In genomic region chr15:67997996-67998395, GRCh38 we compare ENCODE assay signal across 14 cellular contexts. TPM values are rescaled to one million over a fixed set of nuclear protein-coding genes. Genes with fewer than 3 reads are reported as not detected.
DNase-seq lines count a peak whose midpoint lies in the region; ATAC-seq and TF ChIP-seq lines count a peak whose summit lies in the region.
"Had no signal": no experiment of that assay in that cellular context is flagged by ENCODE, and none has a peak within 500 bp of the region (broad histone marks: within the 10 kb centered on the region; RNA-seq: fewer than 3 reads in every experiment).

No MANE protein-coding gene starts in this region.

- TF ChIP-seq POLR2A in adrenal gland (IDR thresholded peaks at IDR 0.05): no peak
- TF ChIP-seq POLR2A in ovary (IDR thresholded peaks at IDR 0.05): no peak

- TF ChIP-seq CTCF in adrenal gland (IDR thresholded peaks at IDR 0.05) (no peak), foreskin keratinocyte (conservative IDR thresholded peaks at IDR 0.05) (no peak), ovary (IDR thresholded peaks at IDR 0.05) (no peak)

- no peaks in the 10 kb centered on the region for H3K79me1 ChIP-seq in mesendoderm (ENCODE audit: low read length)

- DNase-seq in A172 (ENCODE audit: low spot score): peak; percentile 39
- DNase-seq in HT1080 (ENCODE audit: low read depth): peak; percentile 24
- DNase-seq in adrenal gland: peak in 6 of 7 donors; percentile 31 to 55 (median 41)
- DNase-seq in foreskin keratinocyte: peak; percentile 73 to 89
- no peak for DNase-seq in ovary
- DNase-seq in activated CD4-positive, alpha-beta T cell treated with anti-CD3 and anti-CD28 coated beads for 4 hours: no peak
- DNase-seq in mesendoderm: no peak
- DNase-seq: activated T-cell treated with anti-CD3 and anti-CD28 coated beads, Interleukin-2, amount 50 U/mL, for 72 hours; aorta; lower lobe of right lung had no signal

- no peak overlapping the region for H2BK5ac ChIP-seq in mesendoderm (ENCODE audit: low read length)

- no peaks in the 10 kb centered on the region for H3K9me3 ChIP-seq in adrenal gland (replicated peaks in 1 of 3)
- no peaks in the 10 kb centered on the region for H3K9me3 ChIP-seq in ovary
- H3K9me3 ChIP-seq: lower lobe of right lung, neutrophil, thyroid gland had no signal

- no peaks in the 10 kb centered on the region for H3K79me2 ChIP-seq in mesendoderm (ENCODE audit: control insufficient read depth, insufficient read depth, low read length)

- H3K4ac ChIP-seq in mesendoderm (ENCODE audit: low read depth, low read length): no peak overlapping the region

- H3K36me3 ChIP-seq in adrenal gland (replicated peaks in 1 of 2) (no peaks in the 10 kb centered on the region), ovary (no peaks in the 10 kb centered on the region), mesendoderm (ENCODE audit: control insufficient read depth, insufficient read depth, low read length) (no peaks in the 10 kb centered on the region)
- H3K36me3 ChIP-seq: lower lobe of right lung, neutrophil, thyroid gland had no signal

- WGBS in adrenal gland, 4 donors: 100% methylated on average over 1 of the region's 1 CpG
- WGBS in ovary, 3 donors: 89 to 97% (median 93%) methylated on average over 1 of the region's 1 CpG
- WGBS in mesendoderm (ENCODE audit: extremely low coverage, insufficient coverage, low lambda C conversion rate): no CpG with 5 or more reads among the region's 1 CpG

- peak; percentile 74 for ATAC-seq in foreskin keratinocyte
- no peak for ATAC-seq in HG03439 (IDR thresholded peaks at IDR 0.05; ENCODE audit: unreplicated experiment)
- ATAC-seq: activated T-cell treated with anti-CD3 and anti-CD28 coated beads, Interleukin-2, amount 50 U/mL, for 72 hours; lower lobe of right lung had no signal

- H3K27me3 ChIP-seq in adrenal gland (no peaks in the 10 kb centered on the region), foreskin keratinocyte (no peaks in the 10 kb centered on the region), ovary (no peaks in the 10 kb centered on the region), mesendoderm (ENCODE audit: insufficient read depth, low read length, poor library complexity) (no peaks in the 10 kb centered on the region)
- H3K27me3 ChIP-seq: neutrophil, thyroid gland had no signal

- no peak overlapping the region for H3K56ac ChIP-seq in mesendoderm (ENCODE audit: low read length)

- no peak overlapping the region for H3K23ac ChIP-seq in mesendoderm (ENCODE audit: low read length)

- intact Hi-C loops in adrenal gland (cut with DNase I) (no loop called here), ovary (cut with DNase I) (no loop called here)

- TF ChIP-seq EP300 in ovary (IDR thresholded peaks at IDR 0.05): no peak

- H3K27ac ChIP-seq in adrenal gland (peak overlapping the region in 1 of 5 donors; percentile 17), foreskin keratinocyte (peak overlapping the region; percentile 43), ovary (no peak overlapping the region), mesendoderm (ENCODE audit: low read depth, low read length) (no peak overlapping the region)
- H3K27ac ChIP-seq: KMS-11, lower lobe of right lung, neutrophil, thyroid gland had no signal

- H3K4me3 ChIP-seq in adrenal gland (no peak overlapping the region), ovary (no peak overlapping the region), mesendoderm (ENCODE audit: low read length) (no peak overlapping the region)
- H3K4me3 ChIP-seq: lower lobe of right lung, thyroid gland had no signal

- no peak overlapping the region for H2BK120ac ChIP-seq in mesendoderm (ENCODE audit: low read depth, low read length)

- no peak overlapping the region for H4K8ac ChIP-seq in mesendoderm (ENCODE audit: low read depth, low read length)

- H2AK5ac ChIP-seq in mesendoderm (ENCODE audit: low read length): no peak overlapping the region

- H4K5ac ChIP-seq in mesendoderm (ENCODE audit: low read length): no peak overlapping the region

- H3K18ac ChIP-seq in mesendoderm (ENCODE audit: low read length): no peak overlapping the region

- no peak overlapping the region for H3K4me2 ChIP-seq in mesendoderm (ENCODE audit: low read length)
- H3K4me2 ChIP-seq: KMS-11 had no signal

- H2BK15ac ChIP-seq in mesendoderm (replicated peaks; ENCODE audit: low read depth): no peak overlapping the region

- no peak overlapping the region for H3K9ac ChIP-seq in mesendoderm (ENCODE audit: low read length)
- H3K9ac ChIP-seq: KMS-11 had no signal

- H3K4me1 ChIP-seq in adrenal gland (replicated peaks in 1 of 2) (peaks cover 8 to 11% of the 10 kb centered on the region in 2 donors), foreskin keratinocyte (peaks cover 17% of the 10 kb centered on the region), ovary (ENCODE audit: insufficient read depth) (peaks cover 3% of the 10 kb centered on the region), mesendoderm (ENCODE audit: control insufficient read depth, low read depth, low read length) (no peaks in the 10 kb centered on the region)
- H3K4me1 ChIP-seq: lower lobe of right lung had no signal

RNA-seq across cellular contexts. Expression of gene PIAS1, which starts 56.1 kb away (rescaled TPM):
- total RNA-seq in A172 (2014; rRNA removed; shearing (Covaris generic)): 6.8 and 12.4 TPM in 2 replicates
- total RNA-seq in HT1080 (2014; rRNA removed; shearing (Covaris generic)): 8.1 and 22.7 TPM in 2 replicates
- 14.3 and 15.2 TPM in 2 replicates for polyA plus RNA-seq in HT1080 (2015; cell fraction: cytosol; rRNA removed)
- polyA plus RNA-seq in HT1080 (2015; cell fraction: nucleus; rRNA removed): 29.5 and 31.4 TPM in 2 replicates
- total RNA-seq in adrenal gland (10 to 100 TPM; 23.3 to 60.0 (median 38.8) TPM), foreskin keratinocyte (19.4 and 23.0 TPM in 2 replicates), ovary (10 to 100 TPM; 39.8 to 75.4 (median 53.6) TPM)
- polyA plus RNA-seq in adrenal gland (10 to 100 TPM; 12.7 to 39.2 (median 32.9) TPM), foreskin keratinocyte (8.1 and 8.5 TPM in 2 replicates), ovary (10 to 100 TPM; 18.6 to 43.7 TPM)
- polyA plus RNA-seq in mesendoderm (2013, experiment 1 of 2): 39.1 TPM
- 41.5 TPM for polyA plus RNA-seq in mesendoderm (2013, experiment 2 of 2)

Comparison
In these comparisons a context has a peak if more than half of its experiments do, and no peak if none do; other contexts are left out.
1. DNase-seq: peak in A172 (single experiment), HT1080 (single experiment), adrenal gland (6 of 7) and foreskin keratinocyte (2 of 2); none in ovary (0 of 5), activated CD4-positive, alpha-beta T cell treated with anti-CD3 and anti-CD28 coated beads for 4 hours (0 of 2) and mesendoderm (single experiment).